13 cellular contexts compared by ENCODE assay signal in the genomic region with DNA sequence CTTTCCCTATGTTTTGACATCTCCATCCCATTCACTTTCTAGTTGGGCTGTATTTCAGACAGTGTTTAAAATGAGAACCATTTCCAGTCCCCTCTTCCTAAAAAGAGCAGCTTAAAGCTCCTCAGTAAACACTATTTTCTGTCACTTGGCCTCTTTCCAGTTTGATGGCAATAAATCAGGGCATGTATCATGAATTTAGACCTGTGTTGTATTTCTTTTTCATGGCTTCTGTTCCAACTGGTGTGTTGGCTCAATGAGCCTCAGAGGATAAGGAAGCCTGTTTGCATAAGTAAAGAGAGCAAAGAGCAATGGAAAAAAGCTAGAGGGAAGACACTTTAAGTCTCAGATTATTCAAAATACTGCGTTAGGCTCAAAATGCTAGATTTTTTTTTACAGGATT. TPM values are rescaled to one million over a fixed set of nuclear protein-coding genes. Genes with fewer than 3 reads are reported as not detected.
DNase-seq lines count a peak whose midpoint lies in the region; ATAC-seq and TF ChIP-seq lines count a peak whose summit lies in the region.
"Had no signal": no experiment of that assay in that cellular context is flagged by ENCODE, and none has a peak within 500 bp of the region (broad histone marks: within the 10 kb centered on the region; RNA-seq: fewer than 3 reads in every experiment).

No MANE protein-coding gene starts in this region.

- H3K27ac ChIP-seq in heart right ventricle (peak overlapping the region in 5 of 10 donors; percentile 21 to 90 (median 28)), gastroesophageal sphincter (peak overlapping the region; percentile 85 to 91 (median 88)), uterus (peak overlapping the region; percentile 86 to 92)
- H3K27ac ChIP-seq: neutrophil had no signal

- CTCF ChIA-PET in activated CD8-positive, alpha-beta memory T cell treated with anti-CD3 and anti-CD28 coated beads, Interleukin-2, amount 10 ng/mL, durations not matched to agents 7 days and 5 days (lab: Charles Lee), result interaction anchor here (0.7 to 2.0 kb wide), 3 partner anchors 9 to 345 kb away, joined by 3 to 18 read pairs (median 3); no protein-coding TSS in a partner anchor

- in situ Hi-C loops in GM13977 (cut with MboI; ENCODE audit: low pct_unique_long_range_greater_than_20kb, low sequenced_read_pairs, unreplicated experiment), result no loop called here

- H3K27me3 ChIP-seq in heart right ventricle, result no peaks in the 10 kb centered on the region
- H3K27me3 ChIP-seq in gastroesophageal sphincter, result no peaks in the 10 kb centered on the region
- H3K27me3 ChIP-seq in uterus, result no peaks in the 10 kb centered on the region
- H3K27me3 ChIP-seq: neutrophil had no signal

- no peak overlapping the region for H3K27ac Mint-ChIP-seq in activated CD8-positive, alpha-beta memory T cell treated with anti-CD3 and anti-CD28 coated beads, Interleukin-2, amount 10 ng/mL, durations not matched to agents 7 days and 5 days

- no peak for DNase-seq in heart right ventricle
- no peak for DNase-seq in left cardiac atrium
- DNase-seq in SHP77 (lab: John Stamatoyannopoulos, UW), result peak; percentile 30 to 59
- DNase-seq in uterus, result peak in 1 of 2 donors; percentile 63
- no peak for DNase-seq in activated CD8-positive, alpha-beta memory T cell treated with anti-CD3 and anti-CD28 coated beads, Interleukin-2, amount 10 ng/mL, durations not matched to agents 7 days and 5 days
- DNase-seq in GM13977 (ENCODE audit: low spot score), result no peak
- DNase-seq: aorta; stimulated activated CD4-positive, alpha-beta T cell treated with anti-CD3 and anti-CD28 coated beads, Interleukin-4, amount 100 ng/mL, for 4 hours; substantia nigra had no signal

- 63 to 72% methylated on average over 1 of the region's 1 CpG for WGBS in heart right ventricle, 2 donors
- 0 to 26% methylated on average over 1 of the region's 1 CpG for WGBS in gastroesophageal sphincter (ENCODE audit: low coverage in 1 of 2), 2 donors

- H3K4me3 ChIP-seq in heart right ventricle, result peak overlapping the region in 7 of 10 donors; percentile 18 to 57 (median 48)
- peak overlapping the region in 1 of 2 donors; percentile 52 for H3K4me3 ChIP-seq in gastroesophageal sphincter
- H3K4me3 ChIP-seq in uterus, result no peak overlapping the region

- no peak for ATAC-seq in heart right ventricle
- no peak for ATAC-seq in left cardiac atrium
- ATAC-seq in gastroesophageal sphincter, result no peak
- no peak for ATAC-seq in activated CD8-positive, alpha-beta memory T cell treated with anti-CD3 and anti-CD28 coated beads, Interleukin-2, amount 10 ng/mL, durations not matched to agents 7 days and 5 days
- no peak for ATAC-seq in HG03342 (IDR thresholded peaks at IDR 0.05; ENCODE audit: unreplicated experiment)
- ATAC-seq: HCT116 had no signal

- TF ChIP-seq CTCF in heart right ventricle (IDR thresholded peaks at IDR 0.05) (no peak), gastroesophageal sphincter (IDR thresholded peaks at IDR 0.05) (no peak), uterus (IDR thresholded peaks at IDR 0.05) (no peak), GM13977 (IDR thresholded peaks at IDR 0.05; ENCODE audit: extremely low read depth, insufficient read depth, missing control alignments) (no peak)

- H3K4me1 ChIP-seq in heart right ventricle (peaks cover 0 to 33% (median 5%) of the 10 kb centered on the region in 9 donors), gastroesophageal sphincter (peaks cover 22 to 100% (median 36%) of the 10 kb centered on the region in 3 donors), uterus (peaks cover 7 to 11% of the 10 kb centered on the region in 2 donors)

- H3K9me3 ChIP-seq in heart right ventricle (no peaks in the 10 kb centered on the region), gastroesophageal sphincter (no peaks in the 10 kb centered on the region), uterus (no peaks in the 10 kb centered on the region)
- H3K9me3 ChIP-seq: neutrophil had no signal

- no peak for TF ChIP-seq POLR2A in gastroesophageal sphincter (IDR thresholded peaks at IDR 0.05)
- no peak for TF ChIP-seq POLR2A in uterus (IDR thresholded peaks at IDR 0.05)

- no peak overlapping the region for H3K4me3 Mint-ChIP-seq in activated CD8-positive, alpha-beta memory T cell treated with anti-CD3 and anti-CD28 coated beads, Interleukin-2, amount 10 ng/mL, durations not matched to agents 7 days and 5 days

- peaks cover 2% of the 10 kb centered on the region for H3K27me3 Mint-ChIP-seq in activated CD8-positive, alpha-beta memory T cell treated with anti-CD3 and anti-CD28 coated beads, Interleukin-2, amount 10 ng/mL, durations not matched to agents 7 days and 5 days

- no peaks in the 10 kb centered on the region for H3K36me3 Mint-ChIP-seq in activated CD8-positive, alpha-beta memory T cell treated with anti-CD3 and anti-CD28 coated beads, Interleukin-2, amount 10 ng/mL, durations not matched to agents 7 days and 5 days

- H3K36me3 ChIP-seq in heart right ventricle (peaks cover 0 to 11% (median 0%) of the 10 kb centered on the region in 9 donors), gastroesophageal sphincter (no peaks in the 10 kb centered on the region), uterus (no peaks in the 10 kb centered on the region)
- H3K36me3 ChIP-seq: neutrophil had no signal

- intact Hi-C loops in heart right ventricle (cut with DNase I) (no loop called here), left cardiac atrium (cut with DNase I) (no loop called here), uterus (cut with DNase I; ENCODE audit: low total_unique reads) (no loop called here)

- no peaks in the 10 kb centered on the region for H3K9me3 Mint-ChIP-seq in activated CD8-positive, alpha-beta memory T cell treated with anti-CD3 and anti-CD28 coated beads, Interleukin-2, amount 10 ng/mL, durations not matched to agents 7 days and 5 days (ENCODE audit: low read depth)

- no peak for TF ChIP-seq EP300 in gastroesophageal sphincter (IDR thresholded peaks at IDR 0.05)

- H3K4me1 Mint-ChIP-seq in activated CD8-positive, alpha-beta memory T cell treated with anti-CD3 and anti-CD28 coated beads, Interleukin-2, amount 10 ng/mL, durations not matched to agents 7 days and 5 days, result peaks cover 19% of the 10 kb centered on the region

RNA-seq across cellular contexts. Expression of gene CCDC80, which starts 7.2 kb away (rescaled TPM):
- total RNA-seq in heart right ventricle (100 to 1,000 TPM in 5 of 10 donors, 10 to 100 TPM in 5; 38.6 to 223 (median 99.3) TPM), left cardiac atrium (100 to 1,000 TPM; 233 to 278 TPM), gastroesophageal sphincter (100 to 1,000 TPM in 2 of 4 donors, 10 to 100 TPM in 2; 30.8 to 208 (median 138) TPM), uterus (100 to 1,000 TPM in 2 of 4 donors, 10 to 100 TPM in 2; 29.7 to 207 (median 120) TPM)
- 10 to 100 TPM; 19.8 to 28.7 TPM for polyA plus RNA-seq in heart right ventricle
- total RNA-seq in activated CD8-positive, alpha-beta memory T cell treated with anti-CD3 and anti-CD28 coated beads, Interleukin-2, amount 10 ng/mL, durations not matched to agents 7 days and 5 days, result 1 to 10 TPM in 1 of 2 experiments, under 1 TPM in 1; 0.35 to 1.5 TPM

Comparison
In these comparisons a context has a peak if more than half of its experiments do, and no peak if none do; other contexts are left out.
1. DNase-seq: peak in SHP77 (2 of 2); none in heart right ventricle (0 of 2), left cardiac atrium (single experiment), activated CD8-positive, alpha-beta memory T cell treated with anti-CD3 and anti-CD28 coated beads, Interleukin-2, amount 10 ng/mL, durations not matched to agents 7 days and 5 days (single experiment) and GM13977 (single experiment).
2. H3K4me3 ChIP-seq: peak in heart right ventricle (7 of 10); none in uterus (0 of 2).
3. RNA of gene CCDC80, which starts 7.2 kb away (total RNA-seq): 233 to 278 TPM in left cardiac atrium, 30.8 to 208 TPM in gastroesophageal sphincter, 29.7 to 207 TPM in uterus and 38.6 to 223 TPM in heart right ventricle; 0.35 to 1.5 TPM in activated CD8-positive, alpha-beta memory T cell treated with anti-CD3 and anti-CD28 coated beads, Interleukin-2, amount 10 ng/mL, durations not matched to agents 7 days and 5 days; every median in the first group is over 10 times any median in the second.